ENCODE assay signal across 1 cellular context in the genomic region with DNA sequence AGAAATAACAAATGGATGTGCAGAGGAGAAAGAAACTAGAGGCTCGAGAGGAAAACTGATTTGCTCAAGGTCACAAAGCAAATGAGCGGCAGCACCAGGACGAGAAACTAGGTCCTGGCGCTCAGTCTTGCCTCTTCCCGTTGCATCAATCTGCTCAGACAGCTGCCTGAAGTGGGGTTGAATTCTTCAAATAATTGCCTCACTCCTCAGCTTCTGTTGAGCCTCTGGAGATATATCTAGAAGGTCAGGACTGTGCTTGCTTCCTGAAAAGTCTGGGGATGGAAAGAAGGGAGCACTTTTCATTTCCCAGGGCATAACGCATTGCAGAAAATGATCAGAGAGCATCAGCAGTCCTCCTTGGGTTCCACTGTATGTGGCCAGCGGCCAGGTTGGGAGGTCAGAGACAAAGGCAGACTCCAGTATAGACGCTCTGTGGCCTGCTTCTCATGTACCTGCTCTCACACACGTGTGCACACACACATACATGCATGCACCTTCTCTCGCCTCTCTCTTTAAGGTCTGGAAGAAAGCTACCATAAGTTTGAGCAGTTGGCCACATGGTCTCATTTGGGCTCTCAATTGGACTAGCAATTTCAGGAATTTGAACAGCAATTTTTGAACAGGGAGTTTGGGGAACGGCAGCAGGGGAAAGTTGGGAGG.
TF ChIP-seq lines count a peak whose summit lies in the region.

No MANE protein-coding gene starts in this region.

TF ChIP-seq in SK-N-SH treated with all-trans-retinoic acid at 6 μM for 48 hours, 23 proteins besides CTCF, POLR2A, EP300 and RAD21 (continued from another document):
- TF ChIP-seq BACH2 (CRISPR knock-in tag; IDR thresholded peaks at IDR 0.05; ENCODE audit: borderline replicate concordance) (no peak), RARB (CRISPR knock-in tag; IDR thresholded peaks at IDR 0.05) (no peak), ZFP3 (CRISPR knock-in tag; IDR thresholded peaks at IDR 0.05) (no peak), ARNTL (CRISPR knock-in tag; IDR thresholded peaks at IDR 0.05; ENCODE audit: borderline replicate concordance, low read depth) (no peak), PPARA (CRISPR knock-in tag; IDR thresholded peaks at IDR 0.05; ENCODE audit: borderline replicate concordance) (no peak), CSDC2 (CRISPR knock-in tag; IDR thresholded peaks at IDR 0.05) (no peak), OSR1 (CRISPR knock-in tag; IDR thresholded peaks at IDR 0.05) (no peak)
- TF ChIP-seq, protein P1, sequence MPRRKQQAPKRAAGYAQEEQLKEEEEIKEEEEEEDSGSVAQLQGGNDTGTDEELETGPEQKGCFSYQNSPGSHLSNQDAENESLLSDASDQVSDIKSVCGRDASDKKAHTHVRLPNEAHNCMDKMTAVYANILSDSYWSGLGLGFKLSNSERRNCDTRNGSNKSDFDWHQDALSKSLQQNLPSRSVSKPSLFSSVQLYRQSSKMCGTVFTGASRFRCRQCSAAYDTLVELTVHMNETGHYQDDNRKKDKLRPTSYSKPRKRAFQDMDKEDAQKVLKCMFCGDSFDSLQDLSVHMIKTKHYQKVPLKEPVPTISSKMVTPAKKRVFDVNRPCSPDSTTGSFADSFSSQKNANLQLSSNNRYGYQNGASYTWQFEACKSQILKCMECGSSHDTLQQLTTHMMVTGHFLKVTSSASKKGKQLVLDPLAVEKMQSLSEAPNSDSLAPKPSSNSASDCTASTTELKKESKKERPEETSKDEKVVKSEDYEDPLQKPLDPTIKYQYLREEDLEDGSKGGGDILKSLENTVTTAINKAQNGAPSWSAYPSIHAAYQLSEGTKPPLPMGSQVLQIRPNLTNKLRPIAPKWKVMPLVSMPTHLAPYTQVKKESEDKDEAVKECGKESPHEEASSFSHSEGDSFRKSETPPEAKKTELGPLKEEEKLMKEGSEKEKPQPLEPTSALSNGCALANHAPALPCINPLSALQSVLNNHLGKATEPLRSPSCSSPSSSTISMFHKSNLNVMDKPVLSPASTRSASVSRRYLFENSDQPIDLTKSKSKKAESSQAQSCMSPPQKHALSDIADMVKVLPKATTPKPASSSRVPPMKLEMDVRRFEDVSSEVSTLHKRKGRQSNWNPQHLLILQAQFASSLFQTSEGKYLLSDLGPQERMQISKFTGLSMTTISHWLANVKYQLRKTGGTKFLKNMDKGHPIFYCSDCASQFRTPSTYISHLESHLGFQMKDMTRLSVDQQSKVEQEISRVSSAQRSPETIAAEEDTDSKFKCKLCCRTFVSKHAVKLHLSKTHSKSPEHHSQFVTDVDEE (CRISPR knock-in tag; IDR thresholded peaks at IDR 0.05), result no peak
